ENCODE assay signal across 25 cellular contexts in the genomic region with DNA sequence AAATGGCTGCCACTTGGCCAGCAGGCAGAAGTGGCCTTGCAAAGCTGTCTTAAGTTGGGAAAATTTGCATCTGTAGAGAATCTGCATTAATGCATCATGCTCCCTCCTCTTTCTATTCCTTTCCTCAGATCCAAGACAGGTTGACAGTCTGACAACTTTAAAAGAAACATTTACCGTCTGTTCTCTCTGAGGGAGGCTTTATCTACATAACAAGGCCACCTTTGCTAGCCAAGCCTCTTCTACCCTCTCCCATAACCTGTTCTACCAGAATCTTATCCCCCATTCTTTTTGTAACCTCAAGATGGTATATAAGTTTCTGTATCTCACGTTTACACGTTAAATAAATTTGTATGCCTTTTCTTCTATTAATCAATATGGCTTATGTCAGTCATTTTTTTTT.
DNase-seq lines count a peak whose midpoint lies in the region; ATAC-seq, FAIRE-seq and TF ChIP-seq lines count a peak whose summit lies in the region.
"Had no signal": no experiment of that assay in that cellular context is flagged by ENCODE, and none has a peak within 500 bp of the region (broad histone marks: within the 10 kb centered on the region; RNA-seq: fewer than 3 reads in every experiment).

No MANE protein-coding gene starts in this region.

- H3K27ac Mint-ChIP-seq in GM23338: no peak overlapping the region
- H3K27ac Mint-ChIP-seq: B cell; CD4-positive, CD25-positive, alpha-beta regulatory T cell; CD8-positive, alpha-beta T cell; HFFc6 had no signal

- TF ChIP-seq POLR2A in H1 (IDR thresholded peaks at IDR 0.05; ENCODE audit: control extremely low read depth in 1 of 2, low read depth in 2 of 2, low read length in 2 of 2): no peak

- H3K9me3 Mint-ChIP-seq in GM23338: peaks cover 44% of the 10 kb centered on the region

- peaks cover 6 to 18% of the 10 kb centered on the region in 2 experiments for H3K9me3 ChIP-seq in H1 (ENCODE audit: insufficient read depth in 2 of 2, low read depth in 1 of 2, low read length in 1 of 2)
- H3K9me3 ChIP-seq in neural cell (ENCODE audit: low read length): no peaks in the 10 kb centered on the region
- H3K9me3 ChIP-seq: A549, Caco-2, HAP-1 had no signal

- H2BK12ac ChIP-seq in H1 (ENCODE audit: low read depth, low read length): no peak overlapping the region

- H3K14ac ChIP-seq in H1 (ENCODE audit: insufficient read length): no peak overlapping the region

- POLR2A ChIA-PET in H1 (lab: Charles Lee; ENCODE audit: partially characterized antibody): interaction anchor here (0.6 kb wide), 1 partner anchor 146 kb away, joined by 3 read pairs; no protein-coding TSS in a partner anchor

- FAIRE-seq in H1 (lab: Jason Lieb, UNC): peak; percentile 55
- FAIRE-seq: A549, GM12878, GM19239, H54 had no signal

- TF ChIP-seq RAD21 in H1 (IDR thresholded peaks at IDR 0.05 in 1 of 2, conservative IDR thresholded peaks at IDR 0.05 in 1 of 2; ENCODE audit: low read depth in 2 of 2, low read length in 2 of 2): no peak
- TF ChIP-seq RAD21 in neural cell (conservative IDR thresholded peaks at IDR 0.05): no peak

- CTCF ChIA-PET in H1 (lab: Charles Lee; ENCODE audit: partially characterized antibody): no interaction called here

- peak overlapping the region; percentile 91 for H3K27ac ChIP-seq in GM23338 (ENCODE audit: low read depth)
- H3K27ac ChIP-seq in H1 (ENCODE audit: low read depth, low read length): no peak overlapping the region
- H3K27ac ChIP-seq in neural cell (ENCODE audit: low read length): no peak overlapping the region
- H3K27ac ChIP-seq: A549, BLaER1, C4-2B, GM23248 had no signal

- no peak overlapping the region for H3K18ac ChIP-seq in H1 (ENCODE audit: extremely low read depth, low read length)

- H3K4me2 ChIP-seq in GM23338: peak overlapping the region; percentile 16; the same call in 1 of the 2 replicates
- no peak overlapping the region; a peak in 1 of 4 replicates for H3K4me2 ChIP-seq in H1 (ENCODE audit: insufficient read depth in 1 of 2, low read depth in 2 of 2, low read length in 2 of 2)
- no peak overlapping the region for H3K4me2 ChIP-seq in neural cell (ENCODE audit: low read length)
- H3K4me2 ChIP-seq: A549, BLaER1 had no signal

- H3K23ac ChIP-seq in H1 (ENCODE audit: insufficient read length): no peak overlapping the region

- no peak overlapping the region for H2BK120ac ChIP-seq in H1 (replicated peaks; ENCODE audit: low read depth, low read length)

- H4K8ac ChIP-seq in H1 (ENCODE audit: extremely low read depth, insufficient read depth, low read length): no peak overlapping the region

- peaks cover 18% of the 10 kb centered on the region for H3K4me1 ChIP-seq in GM23338 (ENCODE audit: insufficient read depth)
- peaks cover 0 to 14% (median 9%) of the 10 kb centered on the region in 4 experiments; a peak in 5 of 7 replicates for H3K4me1 ChIP-seq in H1 (replicated peaks in 1 of 4; ENCODE audit: control insufficient read depth in 3 of 4, insufficient read depth in 4 of 4, low read length in 3 of 4)
- H3K4me1 ChIP-seq: A549, BLaER1, Caco-2, HAP-1 had no signal

- H3K4me3 ChIP-seq in GM23338 (no peak overlapping the region), H1 (ENCODE audit: extremely low read depth in 1 of 4, insufficient read depth in 2 of 4, low read depth in 3 of 4, low read length in 4 of 4) (peak overlapping the region in 1 of 4 experiments; percentile 22; a peak in 1 of 8 replicates), neural cell (ENCODE audit: low read length) (no peak overlapping the region)
- H3K4me3 ChIP-seq: A549, BLaER1, GM12878, GM23248, HAP-1 had no signal

- DNase-seq in GM23338 (ENCODE audit: low spot score) (peak; percentile 64), H1 (ENCODE audit: low read depth in 1 of 2, low spot score in 2 of 2) (no peak), iPS DF 19.7 (ENCODE audit: low read depth, low spot score) (peak; percentile 50), AML-193 (lab: John Stamatoyannopoulos, UW) (no peak), anterior cingulate cortex (lab: John Stamatoyannopoulos, UW) (no peak)
- DNase-seq: 8988T; ACHN; Caco-2; CD4-positive, CD25-positive, alpha-beta regulatory T cell; CD8-positive, alpha-beta T cell; DMS153; DND-41; GDM1; GM23248; HFFc6 had no signal

- H2BK15ac ChIP-seq in H1 (ENCODE audit: low read length): no peak overlapping the region

- H3K79me1 ChIP-seq in H1 (ENCODE audit: low read depth, low read length): no peaks in the 10 kb centered on the region

- no peak overlapping the region for H4K91ac ChIP-seq in H1 (replicated peaks; ENCODE audit: insufficient read length, low read length)

- H3K79me2 ChIP-seq in GM23338 (replicated peaks; ENCODE audit: insufficient read depth): no peaks in the 10 kb centered on the region
- H3K79me2 ChIP-seq in H1 (ENCODE audit: control insufficient read depth in 1 of 2, insufficient read depth in 2 of 2, low read length in 2 of 2): no peaks in the 10 kb centered on the region
- H3K79me2 ChIP-seq in neural cell (replicated peaks; ENCODE audit: insufficient read depth, low read length): no peaks in the 10 kb centered on the region

- no peak overlapping the region for H2AFZ ChIP-seq in GM23338
- H2AFZ ChIP-seq in H1 (ENCODE audit: low read length): no peak overlapping the region
- H2AFZ ChIP-seq in neural cell (ENCODE audit: low read depth, low read length): no peak overlapping the region
- H2AFZ ChIP-seq: GM23248 had no signal

- TF ChIP-seq EP300 in H1 (IDR thresholded peaks at IDR 0.05; ENCODE audit: borderline replicate concordance in 1 of 2, low read depth in 2 of 2, low read length in 2 of 2): no peak
- peak; percentile 77 for TF ChIP-seq EP300 in neural cell (conservative IDR thresholded peaks at IDR 0.05; ENCODE audit: poor library complexity, severe bottlenecking)

- H3F3A ChIP-seq in GM23338 (replicated peaks; ENCODE audit: low read depth) (0 out of 2 replicates have a peak, but pooled peaks cover 7% of the 10 kb centered on the region), neural cell (ENCODE audit: insufficient read depth, low read length, poor library complexity, severe bottlenecking) (no peaks in the 10 kb centered on the region)

- H3K4me1 Mint-ChIP-seq in GM23338: peaks cover 25% of the 10 kb centered on the region
- H3K4me1 Mint-ChIP-seq: B cell; CD4-positive, CD25-positive, alpha-beta regulatory T cell had no signal

- peaks cover 16% of the 10 kb centered on the region for H3K27me3 Mint-ChIP-seq in GM23338 (ENCODE audit: insufficient read depth, low read depth, poor library complexity)
- H3K27me3 Mint-ChIP-seq: B cell had no signal

- no peak overlapping the region for H3K56ac ChIP-seq in H1 (replicated peaks; ENCODE audit: insufficient read length, low read depth, low read length)

- H3K36me3 ChIP-seq in GM23338 (ENCODE audit: insufficient read depth) (peaks cover 14% of the 10 kb centered on the region), H1 (ENCODE audit: control insufficient read depth in 2 of 4, insufficient read depth in 4 of 4, low read length in 3 of 4) (peaks cover 0 to 9% (median 0%) of the 10 kb centered on the region in 4 experiments; a peak in 4 of 8 replicates), neural cell (ENCODE audit: insufficient read depth, low read length) (no peaks in the 10 kb centered on the region)
- H3K36me3 ChIP-seq: BLaER1, HAP-1 had no signal

- H4K20me1 ChIP-seq in GM23338 (replicated peaks; ENCODE audit: insufficient read depth) (no peaks in the 10 kb centered on the region), H1 (replicated peaks in 1 of 2; ENCODE audit: control insufficient read depth in 1 of 2, insufficient read depth in 2 of 2, low read length in 2 of 2) (no peaks in the 10 kb centered on the region), neural cell (ENCODE audit: insufficient read depth) (no peaks in the 10 kb centered on the region)
- H4K20me1 ChIP-seq: BLaER1 had no signal

- no peaks in the 10 kb centered on the region for H3K23me2 ChIP-seq in H1 (ENCODE audit: low read depth, low read length)

- H2AK5ac ChIP-seq in H1 (ENCODE audit: low read depth, low read length): no peak overlapping the region

- WGBS in H1 (ENCODE audit: extremely low coverage in 1 of 2, insufficient coverage in 1 of 2, insufficient read length in 1 of 2, insufficient replicate concordance in 2 of 2, low coverage in 1 of 2, low lambda C conversion rate in 2 of 2, missing lambda C conversion rate in 1 of 2), 2 experiments: 19% methylated on average over 3 of the region's 3 CpGs; no CpG with 5 or more reads in 1 of the 2 experiments

- H3K9ac ChIP-seq in H1 (replicated peaks in 1 of 4; ENCODE audit: extremely low read depth in 1 of 4, low read depth in 3 of 4, low read length in 3 of 4) (no peak overlapping the region), neural cell (ENCODE audit: low read length) (no peak overlapping the region)
- H3K9ac ChIP-seq: BLaER1, GM23248 had no signal

- H4K5ac ChIP-seq in H1 (ENCODE audit: insufficient read length, low read depth, low read length): no peak overlapping the region

- peak overlapping the region; percentile 93; the same call in 1 of the 2 replicates for H2BK5ac ChIP-seq in H1 (ENCODE audit: low read depth, low read length)

- H3K36me3 Mint-ChIP-seq in GM23338 (ENCODE audit: low read depth): peaks cover 48% of the 10 kb centered on the region
- H3K36me3 Mint-ChIP-seq: CD4-positive, CD25-positive, alpha-beta regulatory T cell; CD8-positive, alpha-beta T cell had no signal

- ATAC-seq in GM23338: peak; percentile 89
- ATAC-seq in HG03280 (IDR thresholded peaks at IDR 0.05; ENCODE audit: unreplicated experiment): no peak
- ATAC-seq: A549; CD8-positive, alpha-beta T cell; GM12878 had no signal

- no peak overlapping the region for H3K4ac ChIP-seq in H1 (replicated peaks; ENCODE audit: insufficient read length, low read depth, low read length)

- TF ChIP-seq CTCF in GM23338 (conservative IDR thresholded peaks at IDR 0.05; ENCODE audit: low read depth in 2 of 2): no peak
- no peak for TF ChIP-seq CTCF in H1 (IDR thresholded peaks at IDR 0.05; ENCODE audit: control extremely low read depth in 1 of 3, insufficient read depth in 1 of 3, low read depth in 1 of 3, low read length in 3 of 3)
- no peak for TF ChIP-seq CTCF in neural cell (IDR thresholded peaks at IDR 0.05; ENCODE audit: poor library complexity, severe bottlenecking)

- H2BK20ac ChIP-seq in H1 (ENCODE audit: low read length): no peak overlapping the region

- H3K27me3 ChIP-seq in GM23338 (ENCODE audit: insufficient read depth): no peaks in the 10 kb centered on the region
- no peaks in the 10 kb centered on the region for H3K27me3 ChIP-seq in H1 (replicated peaks in 1 of 4; ENCODE audit: control insufficient read depth in 3 of 4, extremely low read depth in 1 of 4, insufficient read depth in 3 of 4, low read length in 3 of 4)
- H3K27me3 ChIP-seq in neural cell (ENCODE audit: insufficient read depth, low read depth, low read length): no peaks in the 10 kb centered on the region
- H3K27me3 ChIP-seq: BLaER1 had no signal

- no peak overlapping the region for H3K4me3 Mint-ChIP-seq in GM23338
- H3K4me3 Mint-ChIP-seq: B cell; CD4-positive, CD25-positive, alpha-beta regulatory T cell; CD8-positive, alpha-beta T cell; HFFc6 had no signal

- H3K9me2 ChIP-seq in GM23338 (ENCODE audit: insufficient read depth) (peaks cover 11% of the 10 kb centered on the region; the same call in 1 of the 2 replicates), neural cell (ENCODE audit: insufficient read depth, low read length) (no peaks in the 10 kb centered on the region)

TF ChIP-seq in H1, 55 proteins besides CTCF, POLR2A, EP300 and RAD21 (continues in another document):
- no peak for TF ChIP-seq CBX5 (IDR thresholded peaks at IDR 0.05; ENCODE audit: low read depth, low read length)

TF ChIP-seq in neural cell, 6 proteins besides CTCF, POLR2A, EP300 and RAD21 (continues in another document):
- peak; percentile 44 for TF ChIP-seq POLR2AphosphoS5 (IDR thresholded peaks at IDR 0.05)

Comparison
In these comparisons a context has a peak if more than half of its experiments do, and no peak if none do; other contexts are left out.
1. DNase-seq: peak in GM23338 (single experiment) and iPS DF 19.7 (single experiment); none in H1 (0 of 2), AML-193 (0 of 2) and anterior cingulate cortex (0 of 58).